ENCODE assay signal across 1 cellular context in genomic region chr16:85601730-85602401, GRCh38.
TF ChIP-seq lines count a peak whose summit lies in the region.

No MANE protein-coding gene starts in this region.

TF ChIP-seq in K562, 482 proteins besides CTCF, POLR2A, EP300 and RAD21 (continued from another document and continues in another):
- TF ChIP-seq, protein P1, sequence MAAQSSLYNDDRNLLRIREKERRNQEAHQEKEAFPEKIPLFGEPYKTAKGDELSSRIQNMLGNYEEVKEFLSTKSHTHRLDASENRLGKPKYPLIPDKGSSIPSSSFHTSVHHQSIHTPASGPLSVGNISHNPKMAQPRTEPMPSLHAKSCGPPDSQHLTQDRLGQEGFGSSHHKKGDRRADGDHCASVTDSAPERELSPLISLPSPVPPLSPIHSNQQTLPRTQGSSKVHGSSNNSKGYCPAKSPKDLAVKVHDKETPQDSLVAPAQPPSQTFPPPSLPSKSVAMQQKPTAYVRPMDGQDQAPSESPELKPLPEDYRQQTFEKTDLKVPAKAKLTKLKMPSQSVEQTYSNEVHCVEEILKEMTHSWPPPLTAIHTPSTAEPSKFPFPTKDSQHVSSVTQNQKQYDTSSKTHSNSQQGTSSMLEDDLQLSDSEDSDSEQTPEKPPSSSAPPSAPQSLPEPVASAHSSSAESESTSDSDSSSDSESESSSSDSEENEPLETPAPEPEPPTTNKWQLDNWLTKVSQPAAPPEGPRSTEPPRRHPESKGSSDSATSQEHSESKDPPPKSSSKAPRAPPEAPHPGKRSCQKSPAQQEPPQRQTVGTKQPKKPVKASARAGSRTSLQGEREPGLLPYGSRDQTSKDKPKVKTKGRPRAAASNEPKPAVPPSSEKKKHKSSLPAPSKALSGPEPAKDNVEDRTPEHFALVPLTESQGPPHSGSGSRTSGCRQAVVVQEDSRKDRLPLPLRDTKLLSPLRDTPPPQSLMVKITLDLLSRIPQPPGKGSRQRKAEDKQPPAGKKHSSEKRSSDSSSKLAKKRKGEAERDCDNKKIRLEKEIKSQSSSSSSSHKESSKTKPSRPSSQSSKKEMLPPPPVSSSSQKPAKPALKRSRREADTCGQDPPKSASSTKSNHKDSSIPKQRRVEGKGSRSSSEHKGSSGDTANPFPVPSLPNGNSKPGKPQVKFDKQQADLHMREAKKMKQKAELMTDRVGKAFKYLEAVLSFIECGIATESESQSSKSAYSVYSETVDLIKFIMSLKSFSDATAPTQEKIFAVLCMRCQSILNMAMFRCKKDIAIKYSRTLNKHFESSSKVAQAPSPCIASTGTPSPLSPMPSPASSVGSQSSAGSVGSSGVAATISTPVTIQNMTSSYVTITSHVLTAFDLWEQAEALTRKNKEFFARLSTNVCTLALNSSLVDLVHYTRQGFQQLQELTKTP (IDR thresholded peaks at IDR 0.05; ENCODE audit: low read depth in 1 of 2, partially characterized antibody in 2 of 2), result no peak
- TF ChIP-seq ZNF324 (CRISPR knock-in tag; IDR thresholded peaks at IDR 0.05) (no peak), SAFB2 (IDR thresholded peaks at IDR 0.05; ENCODE audit: borderline replicate concordance, low read depth, low read length, severe bottlenecking) (no peak), FOXK1 (CRISPR knock-in tag; IDR thresholded peaks at IDR 0.05; ENCODE audit: borderline replicate concordance) (0 out of 2 replicates have a peak, but pooled peaks have one; percentile 42), ZFPM2 (CRISPR knock-in tag; IDR thresholded peaks at IDR 0.05) (no peak), PHF21A (IDR thresholded peaks at IDR 0.05; ENCODE audit: borderline replicate concordance, low read depth) (no peak), SETDB1 (IDR thresholded peaks at IDR 0.05; ENCODE audit: low read length) (no peak), MTF1 (CRISPR knock-in tag; IDR thresholded peaks at IDR 0.05; ENCODE audit: borderline replicate concordance) (no peak), ZNF445 (CRISPR knock-in tag; IDR thresholded peaks at IDR 0.05; ENCODE audit: low read depth) (no peak), USF2 (CRISPR knock-in tag; IDR thresholded peaks at IDR 0.05) (no peak), ETS1 (conservative IDR thresholded peaks at IDR 0.05; ENCODE audit: control insufficient read depth, low read depth, low read length) (no peak), ZBTB34 (CRISPR knock-in tag; IDR thresholded peaks at IDR 0.05) (no peak), HDAC3 (IDR thresholded peaks at IDR 0.05; ENCODE audit: borderline replicate concordance, partially characterized antibody) (no peak), ZNF316 (IDR thresholded peaks at IDR 0.05) (no peak), MAZ (CRISPR knock-in tag; conservative IDR thresholded peaks at IDR 0.05 in 1 of 2, IDR thresholded peaks at IDR 0.05 in 1 of 2) (peak; percentile 63 to 68), PHB (CRISPR knock-in tag; IDR thresholded peaks at IDR 0.05) (no peak), ZNF253 (CRISPR knock-in tag; conservative IDR thresholded peaks at IDR 0.05) (no peak), ZNF384 (IDR thresholded peaks at IDR 0.05; ENCODE audit: low read depth, low read length) (no peak), HNRNPLL (IDR thresholded peaks at IDR 0.05; ENCODE audit: low read depth, low read length, poor library complexity, severe bottlenecking) (no peak), ZFP1 (CRISPR knock-in tag; IDR thresholded peaks at IDR 0.05) (no peak), ADNP (tag; IDR thresholded peaks at IDR 0.05) (no peak), HBP1 (CRISPR knock-in tag; IDR thresholded peaks at IDR 0.05) (no peak), SMARCC2 (IDR thresholded peaks at IDR 0.05; ENCODE audit: low read depth) (no peak), IRF1 (CRISPR knock-in tag; IDR thresholded peaks at IDR 0.05; ENCODE audit: borderline replicate concordance) (no peak), GABPB1 (CRISPR knock-in tag; IDR thresholded peaks at IDR 0.05) (no peak), RBM17 (IDR thresholded peaks at IDR 0.05; ENCODE audit: borderline replicate concordance, low read depth, low read length) (no peak), ZEB2 (IDR thresholded peaks at IDR 0.05) (no peak), SUPT5H (IDR thresholded peaks at IDR 0.05) (no peak; the same call in none of the 2 replicates), ELF1 (tag; IDR thresholded peaks at IDR 0.05) (no peak), SNRNP70 (optimal IDR thresholded peaks at IDR 0.05; ENCODE audit: low read depth, low read length) (no peak), ZNF696 (CRISPR knock-in tag; conservative IDR thresholded peaks at IDR 0.05) (no peak), MYBL2 (IDR thresholded peaks at IDR 0.05; ENCODE audit: low read depth) (no peak), MYBL2 (CRISPR knock-in tag; IDR thresholded peaks at IDR 0.05; ENCODE audit: borderline replicate concordance) (no peak)
- TF ChIP-seq, protein P2, sequence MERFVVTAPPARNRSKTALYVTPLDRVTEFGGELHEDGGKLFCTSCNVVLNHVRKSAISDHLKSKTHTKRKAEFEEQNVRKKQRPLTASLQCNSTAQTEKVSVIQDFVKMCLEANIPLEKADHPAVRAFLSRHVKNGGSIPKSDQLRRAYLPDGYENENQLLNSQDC (CRISPR knock-in tag; IDR thresholded peaks at IDR 0.05), result no peak
- TF ChIP-seq, protein P3, sequence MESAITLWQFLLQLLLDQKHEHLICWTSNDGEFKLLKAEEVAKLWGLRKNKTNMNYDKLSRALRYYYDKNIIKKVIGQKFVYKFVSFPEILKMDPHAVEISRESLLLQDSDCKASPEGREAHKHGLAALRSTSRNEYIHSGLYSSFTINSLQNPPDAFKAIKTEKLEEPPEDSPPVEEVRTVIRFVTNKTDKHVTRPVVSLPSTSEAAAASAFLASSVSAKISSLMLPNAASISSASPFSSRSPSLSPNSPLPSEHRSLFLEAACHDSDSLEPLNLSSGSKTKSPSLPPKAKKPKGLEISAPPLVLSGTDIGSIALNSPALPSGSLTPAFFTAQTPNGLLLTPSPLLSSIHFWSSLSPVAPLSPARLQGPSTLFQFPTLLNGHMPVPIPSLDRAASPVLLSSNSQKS (CRISPR knock-in tag; IDR thresholded peaks at IDR 0.05), result no peak
- TF ChIP-seq, protein P4, sequence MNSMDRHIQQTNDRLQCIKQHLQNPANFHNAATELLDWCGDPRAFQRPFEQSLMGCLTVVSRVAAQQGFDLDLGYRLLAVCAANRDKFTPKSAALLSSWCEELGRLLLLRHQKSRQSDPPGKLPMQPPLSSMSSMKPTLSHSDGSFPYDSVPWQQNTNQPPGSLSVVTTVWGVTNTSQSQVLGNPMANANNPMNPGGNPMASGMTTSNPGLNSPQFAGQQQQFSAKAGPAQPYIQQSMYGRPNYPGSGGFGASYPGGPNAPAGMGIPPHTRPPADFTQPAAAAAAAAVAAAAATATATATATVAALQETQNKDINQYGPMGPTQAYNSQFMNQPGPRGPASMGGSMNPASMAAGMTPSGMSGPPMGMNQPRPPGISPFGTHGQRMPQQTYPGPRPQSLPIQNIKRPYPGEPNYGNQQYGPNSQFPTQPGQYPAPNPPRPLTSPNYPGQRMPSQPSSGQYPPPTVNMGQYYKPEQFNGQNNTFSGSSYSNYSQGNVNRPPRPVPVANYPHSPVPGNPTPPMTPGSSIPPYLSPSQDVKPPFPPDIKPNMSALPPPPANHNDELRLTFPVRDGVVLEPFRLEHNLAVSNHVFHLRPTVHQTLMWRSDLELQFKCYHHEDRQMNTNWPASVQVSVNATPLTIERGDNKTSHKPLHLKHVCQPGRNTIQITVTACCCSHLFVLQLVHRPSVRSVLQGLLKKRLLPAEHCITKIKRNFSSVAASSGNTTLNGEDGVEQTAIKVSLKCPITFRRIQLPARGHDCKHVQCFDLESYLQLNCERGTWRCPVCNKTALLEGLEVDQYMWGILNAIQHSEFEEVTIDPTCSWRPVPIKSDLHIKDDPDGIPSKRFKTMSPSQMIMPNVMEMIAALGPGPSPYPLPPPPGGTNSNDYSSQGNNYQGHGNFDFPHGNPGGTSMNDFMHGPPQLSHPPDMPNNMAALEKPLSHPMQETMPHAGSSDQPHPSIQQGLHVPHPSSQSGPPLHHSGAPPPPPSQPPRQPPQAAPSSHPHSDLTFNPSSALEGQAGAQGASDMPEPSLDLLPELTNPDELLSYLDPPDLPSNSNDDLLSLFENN (IDR thresholded peaks at IDR 0.05; ENCODE audit: low read depth in 2 of 2, low read length in 2 of 2), result no peak
- TF ChIP-seq, protein P5, sequence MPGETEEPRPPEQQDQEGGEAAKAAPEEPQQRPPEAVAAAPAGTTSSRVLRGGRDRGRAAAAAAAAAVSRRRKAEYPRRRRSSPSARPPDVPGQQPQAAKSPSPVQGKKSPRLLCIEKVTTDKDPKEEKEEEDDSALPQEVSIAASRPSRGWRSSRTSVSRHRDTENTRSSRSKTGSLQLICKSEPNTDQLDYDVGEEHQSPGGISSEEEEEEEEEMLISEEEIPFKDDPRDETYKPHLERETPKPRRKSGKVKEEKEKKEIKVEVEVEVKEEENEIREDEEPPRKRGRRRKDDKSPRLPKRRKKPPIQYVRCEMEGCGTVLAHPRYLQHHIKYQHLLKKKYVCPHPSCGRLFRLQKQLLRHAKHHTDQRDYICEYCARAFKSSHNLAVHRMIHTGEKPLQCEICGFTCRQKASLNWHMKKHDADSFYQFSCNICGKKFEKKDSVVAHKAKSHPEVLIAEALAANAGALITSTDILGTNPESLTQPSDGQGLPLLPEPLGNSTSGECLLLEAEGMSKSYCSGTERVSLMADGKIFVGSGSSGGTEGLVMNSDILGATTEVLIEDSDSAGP (CRISPR knock-in tag; IDR thresholded peaks at IDR 0.05), result no peak
- TF ChIP-seq, protein P6, sequence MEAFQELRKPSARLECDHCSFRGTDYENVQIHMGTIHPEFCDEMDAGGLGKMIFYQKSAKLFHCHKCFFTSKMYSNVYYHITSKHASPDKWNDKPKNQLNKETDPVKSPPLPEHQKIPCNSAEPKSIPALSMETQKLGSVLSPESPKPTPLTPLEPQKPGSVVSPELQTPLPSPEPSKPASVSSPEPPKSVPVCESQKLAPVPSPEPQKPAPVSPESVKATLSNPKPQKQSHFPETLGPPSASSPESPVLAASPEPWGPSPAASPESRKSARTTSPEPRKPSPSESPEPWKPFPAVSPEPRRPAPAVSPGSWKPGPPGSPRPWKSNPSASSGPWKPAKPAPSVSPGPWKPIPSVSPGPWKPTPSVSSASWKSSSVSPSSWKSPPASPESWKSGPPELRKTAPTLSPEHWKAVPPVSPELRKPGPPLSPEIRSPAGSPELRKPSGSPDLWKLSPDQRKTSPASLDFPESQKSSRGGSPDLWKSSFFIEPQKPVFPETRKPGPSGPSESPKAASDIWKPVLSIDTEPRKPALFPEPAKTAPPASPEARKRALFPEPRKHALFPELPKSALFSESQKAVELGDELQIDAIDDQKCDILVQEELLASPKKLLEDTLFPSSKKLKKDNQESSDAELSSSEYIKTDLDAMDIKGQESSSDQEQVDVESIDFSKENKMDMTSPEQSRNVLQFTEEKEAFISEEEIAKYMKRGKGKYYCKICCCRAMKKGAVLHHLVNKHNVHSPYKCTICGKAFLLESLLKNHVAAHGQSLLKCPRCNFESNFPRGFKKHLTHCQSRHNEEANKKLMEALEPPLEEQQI (IDR thresholded peaks at IDR 0.05), result no peak
- TF ChIP-seq, protein P7, sequence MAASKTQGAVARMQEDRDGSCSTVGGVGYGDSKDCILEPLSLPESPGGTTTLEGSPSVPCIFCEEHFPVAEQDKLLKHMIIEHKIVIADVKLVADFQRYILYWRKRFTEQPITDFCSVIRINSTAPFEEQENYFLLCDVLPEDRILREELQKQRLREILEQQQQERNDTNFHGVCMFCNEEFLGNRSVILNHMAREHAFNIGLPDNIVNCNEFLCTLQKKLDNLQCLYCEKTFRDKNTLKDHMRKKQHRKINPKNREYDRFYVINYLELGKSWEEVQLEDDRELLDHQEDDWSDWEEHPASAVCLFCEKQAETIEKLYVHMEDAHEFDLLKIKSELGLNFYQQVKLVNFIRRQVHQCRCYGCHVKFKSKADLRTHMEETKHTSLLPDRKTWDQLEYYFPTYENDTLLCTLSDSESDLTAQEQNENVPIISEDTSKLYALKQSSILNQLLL (CRISPR knock-in tag; IDR thresholded peaks at IDR 0.05; ENCODE audit: borderline replicate concordance), result no peak
